In the genomic region with DNA sequence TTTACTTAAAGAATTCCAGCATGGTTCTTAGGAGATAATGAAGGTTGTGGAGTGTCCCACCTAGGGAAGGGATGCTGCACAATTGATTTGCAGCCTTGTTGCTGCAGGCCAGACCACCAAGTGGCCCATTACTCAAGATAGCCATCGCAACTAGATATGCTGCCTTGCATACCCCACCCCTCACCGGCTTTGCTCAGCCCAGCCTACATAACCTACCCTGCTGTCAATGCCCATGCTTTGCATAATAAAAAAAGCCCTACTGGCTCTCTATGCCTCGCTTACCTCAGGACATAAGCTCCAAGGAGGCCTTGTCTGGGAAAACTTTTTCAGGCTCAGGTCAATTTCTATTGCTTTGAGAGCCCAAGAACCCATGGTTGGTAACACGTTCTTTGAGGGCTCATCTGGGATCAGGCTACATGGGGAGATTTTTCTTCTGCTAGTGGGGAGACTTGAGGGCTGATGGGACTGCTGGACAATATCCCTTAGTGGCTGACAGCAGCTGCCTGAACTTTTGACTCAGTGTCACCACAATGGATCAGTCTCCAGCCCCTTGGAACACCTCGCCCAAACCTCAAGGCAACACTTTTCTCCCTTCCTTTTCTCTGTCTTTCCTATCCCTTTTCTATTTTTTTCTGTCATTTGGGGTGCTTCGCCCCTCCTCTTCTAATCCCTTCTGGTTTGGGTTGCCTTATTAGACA, we compare ENCODE assay signal across 1 cellular context.
TF ChIP-seq lines count a peak whose summit lies in the region.

No MANE protein-coding gene starts in this region.

TF ChIP-seq in WTC11, 78 proteins besides CTCF, POLR2A, EP300 and RAD21 (continued from another document):
- TF ChIP-seq, protein P1, sequence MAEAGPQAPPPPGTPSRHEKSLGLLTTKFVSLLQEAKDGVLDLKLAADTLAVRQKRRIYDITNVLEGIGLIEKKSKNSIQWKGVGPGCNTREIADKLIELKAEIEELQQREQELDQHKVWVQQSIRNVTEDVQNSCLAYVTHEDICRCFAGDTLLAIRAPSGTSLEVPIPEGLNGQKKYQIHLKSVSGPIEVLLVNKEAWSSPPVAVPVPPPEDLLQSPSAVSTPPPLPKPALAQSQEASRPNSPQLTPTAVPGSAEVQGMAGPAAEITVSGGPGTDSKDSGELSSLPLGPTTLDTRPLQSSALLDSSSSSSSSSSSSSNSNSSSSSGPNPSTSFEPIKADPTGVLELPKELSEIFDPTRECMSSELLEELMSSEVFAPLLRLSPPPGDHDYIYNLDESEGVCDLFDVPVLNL (CRISPR knock-in tag; IDR thresholded peaks at IDR 0.05; ENCODE audit: borderline replicate concordance, low read depth): no peak
- no peak for TF ChIP-seq CREM (CRISPR knock-in tag; IDR thresholded peaks at IDR 0.05)
- TF ChIP-seq, protein P2, sequence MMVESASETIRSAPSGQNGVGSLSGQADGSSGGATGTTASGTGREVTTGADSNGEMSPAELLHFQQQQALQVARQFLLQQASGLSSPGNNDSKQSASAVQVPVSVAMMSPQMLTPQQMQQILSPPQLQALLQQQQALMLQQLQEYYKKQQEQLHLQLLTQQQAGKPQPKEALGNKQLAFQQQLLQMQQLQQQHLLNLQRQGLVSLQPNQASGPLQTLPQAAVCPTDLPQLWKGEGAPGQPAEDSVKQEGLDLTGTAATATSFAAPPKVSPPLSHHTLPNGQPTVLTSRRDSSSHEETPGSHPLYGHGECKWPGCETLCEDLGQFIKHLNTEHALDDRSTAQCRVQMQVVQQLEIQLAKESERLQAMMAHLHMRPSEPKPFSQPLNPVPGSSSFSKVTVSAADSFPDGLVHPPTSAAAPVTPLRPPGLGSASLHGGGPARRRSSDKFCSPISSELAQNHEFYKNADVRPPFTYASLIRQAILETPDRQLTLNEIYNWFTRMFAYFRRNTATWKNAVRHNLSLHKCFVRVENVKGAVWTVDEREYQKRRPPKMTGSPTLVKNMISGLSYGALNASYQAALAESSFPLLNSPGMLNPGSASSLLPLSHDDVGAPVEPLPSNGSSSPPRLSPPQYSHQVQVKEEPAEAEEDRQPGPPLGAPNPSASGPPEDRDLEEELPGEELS (CRISPR knock-in tag; IDR thresholded peaks at IDR 0.05): no peak
- TF ChIP-seq ELF4 (CRISPR knock-in tag; IDR thresholded peaks at IDR 0.05; ENCODE audit: low read depth): no peak
- no peak for TF ChIP-seq ATF1 (CRISPR knock-in tag; IDR thresholded peaks at IDR 0.05)
